In the genomic region with DNA sequence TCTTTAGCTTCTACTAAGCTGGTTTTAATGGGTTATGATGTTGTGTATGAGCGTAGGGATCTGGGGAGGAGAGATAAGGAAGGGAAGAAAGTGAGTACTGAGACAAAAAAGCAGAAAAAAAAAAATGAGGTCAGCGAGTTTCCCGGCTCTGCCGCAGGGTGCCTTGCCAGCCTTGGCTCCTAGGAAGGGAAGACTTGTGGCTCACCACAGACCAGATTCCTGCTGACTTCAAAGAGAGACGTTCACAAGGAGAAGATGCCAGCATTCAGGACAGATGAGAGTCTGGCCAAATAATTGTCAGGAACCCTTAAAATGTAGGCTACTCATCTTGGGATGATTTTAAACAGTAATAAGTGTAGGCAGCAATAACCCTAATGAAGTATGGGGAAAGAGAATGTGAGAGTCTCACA, we compare ENCODE assay signal across 9 cellular contexts. TPM values are rescaled to one million over a fixed set of nuclear protein-coding genes. Genes with fewer than 3 reads are reported as not detected.
DNase-seq lines count a peak whose midpoint lies in the region; ATAC-seq and TF ChIP-seq lines count a peak whose summit lies in the region.
"Had no signal": no experiment of that assay in that cellular context is flagged by ENCODE, and none has a peak within 500 bp of the region (broad histone marks: within the 10 kb centered on the region; RNA-seq: fewer than 3 reads in every experiment).

No MANE protein-coding gene starts in this region.

- H3K36me3 ChIP-seq in suprapubic skin: no peaks in the 10 kb centered on the region

- TF ChIP-seq POLR2A in suprapubic skin (IDR thresholded peaks at IDR 0.05): no peak

- H3K27ac ChIP-seq in suprapubic skin: peak overlapping the region; percentile 47

- POLR2A ChIA-PET in HEK293T (lab: Yijun Ruan, JAX): no interaction called here

- H3K4me3 ChIP-seq in astrocyte of the spinal cord (ENCODE audit: low read depth, low read length): no peak overlapping the region
- no peak overlapping the region for H3K4me3 ChIP-seq in suprapubic skin

- CTCF ChIA-PET in HEK293T (lab: Yijun Ruan, JAX): interaction anchor here (0.6 kb wide), 1 partner anchor 46 kb away, joined by 3 read pairs; no protein-coding TSS in a partner anchor

- peaks cover 38% of the 10 kb centered on the region for H3K4me1 ChIP-seq in suprapubic skin

- TF ChIP-seq CTCF in astrocyte of the spinal cord (IDR thresholded peaks at IDR 0.05; ENCODE audit: low read depth, low read length) (no peak), suprapubic skin (IDR thresholded peaks at IDR 0.05) (no peak)

- in situ Hi-C loops in astrocyte of the spinal cord (cut with HindIII; ENCODE audit: low sequenced_read_pairs): no loop called here

- TF ChIP-seq EP300 in suprapubic skin (IDR thresholded peaks at IDR 0.05): no peak

- no peaks in the 10 kb centered on the region for H3K27me3 ChIP-seq in suprapubic skin

- DNase-seq in HEK293T (ENCODE audit: extremely low spot score) (peak; percentile 15), astrocyte of the spinal cord (ENCODE audit: low read depth, low spot score) (peak; percentile 94), iris pigment epithelial cell (ENCODE audit: low read depth) (peak; percentile 80), suprapubic skin (ENCODE audit: low spot score in 2 of 2) (no peak), NCI-H2171 (lab: John Stamatoyannopoulos, UW) (no peak)
- DNase-seq: kidney had no signal

- H3K9me3 ChIP-seq in suprapubic skin: no peaks in the 10 kb centered on the region

- no peak for ATAC-seq in GM18502 (IDR thresholded peaks at IDR 0.05; ENCODE audit: poor library complexity, unreplicated experiment)
- ATAC-seq in HG03432 (IDR thresholded peaks at IDR 0.05; ENCODE audit: unreplicated experiment): no peak
- no peak for ATAC-seq in GM21737 (IDR thresholded peaks at IDR 0.05; ENCODE audit: unreplicated experiment)

- WGBS in suprapubic skin: 9% methylated on average over 5 of the region's 5 CpGs

TF ChIP-seq in HEK293T, 16 proteins besides CTCF, POLR2A, EP300 and RAD21:
- TF ChIP-seq ZNF384 (IDR thresholded peaks at IDR 0.05) (no peak), TARDBP (IDR thresholded peaks at IDR 0.05) (no peak), FOXK2 (IDR thresholded peaks at IDR 0.05) (no peak), ELF4 (IDR thresholded peaks at IDR 0.05) (no peak), ARNT (IDR thresholded peaks at IDR 0.05) (no peak), NFRKB (IDR thresholded peaks at IDR 0.05) (no peak), SP1 (IDR thresholded peaks at IDR 0.05) (no peak), FOXA1 (IDR thresholded peaks at IDR 0.05) (no peak), BHLHE40 (IDR thresholded peaks at IDR 0.05; ENCODE audit: borderline replicate concordance) (no peak), CTBP1 (IDR thresholded peaks at IDR 0.05; ENCODE audit: borderline replicate concordance) (no peak), L3MBTL2 (conservative IDR thresholded peaks at IDR 0.05) (no peak), SUZ12 (IDR thresholded peaks at IDR 0.05) (no peak)

RNA-seq across cellular contexts. Expression of gene FAS, which starts 11.4 kb away (rescaled TPM):
- total RNA-seq in suprapubic skin: 10 to 100 TPM; 17.8 to 60.2 (median 42.6) TPM

RNA-seq across cellular contexts. Expression of gene ACTA2, which starts 26.6 kb away (rescaled TPM):
- total RNA-seq in suprapubic skin: 100 to 1,000 TPM; 146 to 162 (median 152) TPM

Comparison
In these comparisons a context has a peak if more than half of its experiments do, and no peak if none do; other contexts are left out.
1. DNase-seq: peak in HEK293T (single experiment), astrocyte of the spinal cord (single experiment) and iris pigment epithelial cell (single experiment); none in suprapubic skin (0 of 2) and NCI-H2171 (single experiment).